In the genomic region with DNA sequence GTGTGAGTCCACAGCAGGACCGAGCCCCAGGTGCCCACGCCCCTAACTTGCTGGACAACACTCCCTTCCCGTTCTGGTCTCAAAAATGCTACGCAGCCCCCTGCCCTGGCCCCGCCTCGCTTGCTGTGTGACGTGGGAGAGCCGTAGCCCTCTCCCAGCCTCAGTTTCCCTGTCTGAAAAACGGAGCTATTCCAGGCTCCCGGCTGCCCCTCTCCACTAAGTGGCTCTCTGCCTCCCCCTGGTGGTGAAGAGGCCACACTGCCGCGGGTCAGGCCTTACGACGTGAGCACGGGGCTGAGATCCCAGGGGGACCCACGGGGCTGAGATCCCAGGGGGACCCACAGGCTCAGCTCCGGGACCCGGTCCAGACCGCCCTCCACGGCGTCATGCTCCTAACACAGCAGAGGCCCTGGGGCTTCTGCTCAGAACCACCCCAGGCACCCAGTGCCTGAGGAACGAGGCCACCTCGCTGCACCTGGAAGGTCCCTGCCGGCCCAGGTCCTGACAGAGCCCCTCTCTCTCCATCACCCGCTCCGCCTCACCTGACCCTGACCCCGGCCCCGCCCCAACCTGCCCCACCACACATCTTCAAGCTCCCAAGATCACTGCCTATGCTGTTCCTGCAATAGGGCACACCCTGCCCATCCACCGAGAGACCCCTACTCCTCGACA, we compare ENCODE assay signal across 8 cellular contexts. TPM values are rescaled to one million over a fixed set of nuclear protein-coding genes. Genes with fewer than 3 reads are reported as not detected.
DNase-seq lines count a peak whose midpoint lies in the region; ATAC-seq and TF ChIP-seq lines count a peak whose summit lies in the region.

No MANE protein-coding gene starts in this region.

- no peaks in the 10 kb centered on the region for H4K20me1 ChIP-seq in DOHH2 (ENCODE audit: control insufficient read depth, insufficient read depth, low read depth, low read length)

- ATAC-seq in GM18858 (IDR thresholded peaks at IDR 0.05; ENCODE audit: unreplicated experiment), result no peak

- H3K79me2 ChIP-seq in DOHH2 (ENCODE audit: control insufficient read depth, low read length), result no peaks in the 10 kb centered on the region

- no peaks in the 10 kb centered on the region for H3K9me3 ChIP-seq in DOHH2 (ENCODE audit: control insufficient read depth, insufficient read depth, low read length)
- H3K9me3 ChIP-seq in prostate gland, result no peaks in the 10 kb centered on the region
- H3K9me3 ChIP-seq in vagina, result no peaks in the 10 kb centered on the region

- DNase-seq in HT-29 (ENCODE audit: low spot score) (peak; percentile 81), SK-N-DZ (ENCODE audit: low spot score) (peak; percentile 57), globus pallidus (ENCODE audit: low spot score) (peak; percentile 27), prostate gland (ENCODE audit: low spot score) (peak; percentile 46), vagina (ENCODE audit: extremely low spot score in 2 of 2) (no peak)
- peak; percentile 82 for DNase-seq in activated naive CD4-positive, alpha-beta T cell treated with Interleukin-2 at 50 U/mL for 16 hours

- H3F3A ChIP-seq in DOHH2 (ENCODE audit: control insufficient read depth, insufficient read depth), result no peaks in the 10 kb centered on the region

- TF ChIP-seq POLR2A in prostate gland (IDR thresholded peaks at IDR 0.05), result no peak
- TF ChIP-seq POLR2A in vagina (IDR thresholded peaks at IDR 0.05), result no peak

- H3K27ac ChIP-seq in DOHH2 (ENCODE audit: low read depth, low read length) (no peak overlapping the region), prostate gland (no peak overlapping the region), vagina (no peak overlapping the region)

- H3K4me3 ChIP-seq in DOHH2 (ENCODE audit: low read length) (no peak overlapping the region), prostate gland (no peak overlapping the region), vagina (no peak overlapping the region)

- intact Hi-C loops in prostate gland (cut with DNase I) (no loop called here), vagina (cut with DNase I) (loop anchor here (1.0 kb wide), 1 partner anchor 41 kb away; no protein-coding TSS in a partner anchor)

- H3K27me3 ChIP-seq in DOHH2 (ENCODE audit: control insufficient read depth, low read length) (no peaks in the 10 kb centered on the region), prostate gland (replicated peaks; ENCODE audit: insufficient read depth) (no peaks in the 10 kb centered on the region), vagina (no peaks in the 10 kb centered on the region)

- no peak overlapping the region for H3K4me2 ChIP-seq in DOHH2 (ENCODE audit: low read length)

- TF ChIP-seq CTCF in DOHH2 (IDR thresholded peaks at IDR 0.05; ENCODE audit: low read depth, low read length, poor library complexity, severe bottlenecking) (peak; percentile 99), prostate gland (IDR thresholded peaks at IDR 0.05) (peak; percentile 85 to 94 (median 88)), vagina (IDR thresholded peaks at IDR 0.05) (peak; percentile 84 to 88 (median 88))

- 21% methylated on average over 21 of the region's 30 CpGs for WGBS in prostate gland

- no peaks in the 10 kb centered on the region for H3K36me3 ChIP-seq in DOHH2 (ENCODE audit: control insufficient read depth, low read length)
- H3K36me3 ChIP-seq in prostate gland, result no peaks in the 10 kb centered on the region
- no peaks in the 10 kb centered on the region for H3K36me3 ChIP-seq in vagina

- H3K4me1 ChIP-seq in DOHH2 (ENCODE audit: control insufficient read depth, low read length) (no peaks in the 10 kb centered on the region), prostate gland (replicated peaks) (no peaks in the 10 kb centered on the region), vagina (peaks cover 12% of the 10 kb centered on the region)

- H3K9me2 ChIP-seq in DOHH2 (replicated peaks; ENCODE audit: control insufficient read depth, low read length), result no peaks in the 10 kb centered on the region

RNA-seq across cellular contexts. Expression of gene MICALL2, which starts 26.7 kb away (rescaled TPM):
- 151 and 155 TPM in 2 replicates for total RNA-seq in HT-29 (2014; rRNA removed; shearing (Covaris generic))
- polyA plus RNA-seq in SK-N-DZ (2014; cell fraction: cytosol; rRNA removed), result not detected in 2 replicates
- 0.18 and 1.5 TPM in 2 replicates for polyA plus RNA-seq in SK-N-DZ (2014; cell fraction: nucleus; rRNA removed)
- total RNA-seq in prostate gland (10 to 100 TPM; 31.1 to 42.0 TPM), vagina (15.7 TPM)

Comparison
In these comparisons a context has a peak if more than half of its experiments do, and no peak if none do; other contexts are left out.
1. DNase-seq: peak in HT-29 (single experiment), SK-N-DZ (single experiment), activated naive CD4-positive, alpha-beta T cell treated with Interleukin-2 at 50 U/mL for 16 hours (single experiment), globus pallidus (single experiment) and prostate gland (single experiment); none in vagina (0 of 2).
2. Peak in every context shown above with its lines, with median percentiles within 50 percentile points of each other: CTCF ChIP-seq.